Comparison of ENCODE assay signal across 1 cellular context in the genomic region with DNA sequence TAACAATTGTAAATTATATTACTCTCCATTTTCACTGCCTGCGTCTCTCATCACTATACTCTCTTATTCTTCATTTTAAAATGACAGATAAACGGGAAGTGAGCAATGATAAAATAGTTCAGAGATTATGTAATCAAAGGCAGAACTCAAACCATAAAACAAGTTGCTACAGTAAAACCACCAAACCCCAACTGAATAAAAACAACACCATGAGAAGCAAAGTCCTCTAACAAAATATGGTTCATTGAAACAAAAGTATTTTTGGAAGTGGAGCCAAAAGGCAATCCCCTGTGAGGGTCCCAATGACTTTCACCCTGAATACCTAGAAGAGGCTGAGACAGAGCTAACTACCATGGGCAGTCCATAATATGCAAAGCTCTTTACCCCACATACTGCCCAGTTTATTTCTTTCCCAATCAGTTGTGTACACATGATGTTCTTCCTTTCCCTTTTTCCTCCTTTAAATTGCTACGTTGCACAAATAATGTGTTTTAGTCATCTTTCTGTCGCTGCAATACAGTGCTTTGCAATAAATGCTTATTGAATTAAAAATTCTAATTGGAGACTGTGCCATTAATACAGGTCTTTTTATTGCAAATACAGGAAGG.
TF ChIP-seq lines count a peak whose summit lies in the region.

No MANE protein-coding gene starts in this region.

TF ChIP-seq in IMR-90, 13 proteins besides CTCF, POLR2A, EP300 and RAD21 (continued from another document):
- no peak for TF ChIP-seq NFE2L2 (IDR thresholded peaks at IDR 0.05; ENCODE audit: low read depth, low read length)
- TF ChIP-seq RFX5 (IDR thresholded peaks at IDR 0.05; ENCODE audit: low read depth, low read length) = no peak
- no peak for TF ChIP-seq BHLHE40 (IDR thresholded peaks at IDR 0.05; ENCODE audit: low read depth, low read length)
